In genomic region chr22:47309946-47310345, GRCh38 we compare ENCODE assay signal across 15 cellular contexts.
A peak's percentile ranks its signal among the peaks of the same experiment; 100 is the strongest.
DNase-seq lines count a peak whose midpoint lies in the region; ATAC-seq and TF ChIP-seq lines count a peak whose summit lies in the region.
"Had no signal": no experiment of that assay in that cellular context is flagged by ENCODE, and none has a peak within 500 bp of the region (broad histone marks: within the 10 kb centered on the region; RNA-seq: fewer than 3 reads in every experiment).

No MANE protein-coding gene starts in this region.

- ATAC-seq in activated CD8-positive, alpha-beta memory T cell treated with anti-CD3 and anti-CD28 coated beads, Interleukin-2, amount 10 ng/mL, durations not matched to agents 7 days and 5 days: no peak
- ATAC-seq: HepG2 had no signal

- TF ChIP-seq CTCF in coronary artery (IDR thresholded peaks at IDR 0.05) (no peak), osteocyte (IDR thresholded peaks at IDR 0.05) (no peak)

- no peaks in the 10 kb centered on the region for H3K36me3 Mint-ChIP-seq in activated CD8-positive, alpha-beta memory T cell treated with anti-CD3 and anti-CD28 coated beads, Interleukin-2, amount 10 ng/mL, durations not matched to agents 7 days and 5 days
- no peaks in the 10 kb centered on the region for H3K36me3 Mint-ChIP-seq in osteocyte (ENCODE audit: unreplicated experiment)
- H3K36me3 Mint-ChIP-seq: CD4-positive, CD25-positive, alpha-beta regulatory T cell had no signal

- H3K9me3 Mint-ChIP-seq in activated CD8-positive, alpha-beta memory T cell treated with anti-CD3 and anti-CD28 coated beads, Interleukin-2, amount 10 ng/mL, durations not matched to agents 7 days and 5 days (ENCODE audit: low read depth): peaks cover 2% of the 10 kb centered on the region
- H3K9me3 Mint-ChIP-seq in osteocyte (ENCODE audit: unreplicated experiment): peaks cover 33% of the 10 kb centered on the region
- H3K9me3 Mint-ChIP-seq: HFFc6 had no signal

- H3K27me3 Mint-ChIP-seq in activated CD8-positive, alpha-beta memory T cell treated with anti-CD3 and anti-CD28 coated beads, Interleukin-2, amount 10 ng/mL, durations not matched to agents 7 days and 5 days: peaks cover 2% of the 10 kb centered on the region
- H3K27me3 Mint-ChIP-seq in osteocyte (ENCODE audit: unreplicated experiment): no peaks in the 10 kb centered on the region

- H3K4me1 Mint-ChIP-seq in activated CD8-positive, alpha-beta memory T cell treated with anti-CD3 and anti-CD28 coated beads, Interleukin-2, amount 10 ng/mL, durations not matched to agents 7 days and 5 days: no peaks in the 10 kb centered on the region
- no peaks in the 10 kb centered on the region for H3K4me1 Mint-ChIP-seq in osteocyte (ENCODE audit: unreplicated experiment)
- H3K4me1 Mint-ChIP-seq: CD4-positive, CD25-positive, alpha-beta regulatory T cell had no signal

- no peak overlapping the region for H3K4me3 Mint-ChIP-seq in activated CD8-positive, alpha-beta memory T cell treated with anti-CD3 and anti-CD28 coated beads, Interleukin-2, amount 10 ng/mL, durations not matched to agents 7 days and 5 days
- no peak overlapping the region for H3K4me3 Mint-ChIP-seq in osteocyte (ENCODE audit: unreplicated experiment)
- H3K4me3 Mint-ChIP-seq: CD4-positive, CD25-positive, alpha-beta regulatory T cell; HFFc6 had no signal

- no peak overlapping the region for H3K27ac Mint-ChIP-seq in activated CD8-positive, alpha-beta memory T cell treated with anti-CD3 and anti-CD28 coated beads, Interleukin-2, amount 10 ng/mL, durations not matched to agents 7 days and 5 days
- H3K27ac Mint-ChIP-seq in osteocyte (ENCODE audit: unreplicated experiment): no peak overlapping the region
- H3K27ac Mint-ChIP-seq: CD4-positive, CD25-positive, alpha-beta regulatory T cell; HFFc6 had no signal

- peak; percentile 31 for DNase-seq in activated CD8-positive, alpha-beta memory T cell treated with anti-CD3 and anti-CD28 coated beads, Interleukin-2, amount 10 ng/mL, durations not matched to agents 7 days and 5 days
- DNase-seq in activated CD8-positive, alpha-beta memory T cell treated with anti-CD3 and anti-CD28 coated beads, Interleukin-2, amount 50 U/mL, for 48 hours: no peak
- DNase-seq in coronary artery (ENCODE audit: low spot score) (peak; percentile 17), osteocyte (ENCODE audit: extremely low spot score, unreplicated experiment) (peak; percentile 15), CD1c-positive myeloid dendritic cell (ENCODE audit: extremely low spot score) (no peak), NCI-H774 (lab: John Stamatoyannopoulos, UW) (no peak)
- no peak for DNase-seq in stimulated activated CD4-positive, alpha-beta T cell treated with anti-CD3 and anti-CD28 coated beads, Interleukin-12 subunit alpha, Interleukin-12 subunit beta, amount 100 ng/mL, for 4 hours
- DNase-seq: 8988T; AML-193; CD4-positive, CD25-positive, alpha-beta regulatory T cell; DMS 273 treated with DMSO at 0.1 percent for 48 hours; HCEC 1CT; HFFc6 had no signal

- CTCF ChIA-PET in activated CD8-positive, alpha-beta memory T cell treated with anti-CD3 and anti-CD28 coated beads, Interleukin-2, amount 10 ng/mL, durations not matched to agents 7 days and 5 days (lab: Charles Lee): no interaction called here

- H3K27ac ChIP-seq in coronary artery: no peak overlapping the region
- H3K27ac ChIP-seq: BLaER1 had no signal

- H3K4me3 ChIP-seq in coronary artery: no peak overlapping the region
- H3K4me3 ChIP-seq: BLaER1 had no signal

Comparison
In these comparisons a context has a peak if more than half of its experiments do, and no peak if none do; other contexts are left out.
1. DNase-seq: peak in activated CD8-positive, alpha-beta memory T cell treated with anti-CD3 and anti-CD28 coated beads, Interleukin-2, amount 10 ng/mL, durations not matched to agents 7 days and 5 days (single experiment), coronary artery (single experiment) and osteocyte (single experiment); none in activated CD8-positive, alpha-beta memory T cell treated with anti-CD3 and anti-CD28 coated beads, Interleukin-2, amount 50 U/mL, for 48 hours (single experiment), CD1c-positive myeloid dendritic cell (single experiment), stimulated activated CD4-positive, alpha-beta T cell treated with anti-CD3 and anti-CD28 coated beads, Interleukin-12 subunit alpha, Interleukin-12 subunit beta, amount 100 ng/mL, for 4 hours (single experiment) and NCI-H774 (single experiment).